In the genomic region with DNA sequence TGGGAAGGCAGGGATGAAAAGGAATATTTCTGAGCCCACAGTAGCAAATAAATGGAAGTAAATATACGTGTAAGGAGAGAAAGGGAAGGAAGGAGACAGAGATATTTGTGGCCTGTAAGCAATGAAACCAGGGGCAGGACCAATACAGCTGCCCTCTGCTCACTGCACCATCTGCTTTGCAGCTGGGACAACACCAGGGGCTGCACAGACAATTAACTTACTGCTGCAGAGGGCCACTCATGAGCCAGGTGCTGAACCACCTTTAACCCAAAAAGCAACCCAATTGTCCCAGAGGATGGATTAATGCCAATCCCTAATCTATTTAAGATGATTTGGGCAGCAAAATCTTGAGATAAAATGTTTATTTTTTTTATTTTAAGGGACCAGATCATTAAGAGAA, we compare ENCODE assay signal across 18 cellular contexts. TPM values are rescaled to one million over a fixed set of nuclear protein-coding genes. Genes with fewer than 3 reads are reported as not detected.
A peak's percentile ranks its signal among the peaks of the same experiment; 100 is the strongest.
DNase-seq lines count a peak whose midpoint lies in the region; ATAC-seq, FAIRE-seq and TF ChIP-seq lines count a peak whose summit lies in the region.
"Had no signal": no experiment of that assay in that cellular context is flagged by ENCODE, and none has a peak within 500 bp of the region (broad histone marks: within the 10 kb centered on the region; RNA-seq: fewer than 3 reads in every experiment).

No MANE protein-coding gene starts in this region.

- TF ChIP-seq CTCF in glutamatergic neuron (IDR thresholded peaks at IDR 0.05; ENCODE audit: partially characterized antibody, unreplicated experiment): no peak

- peaks cover 20% of the 10 kb centered on the region for H3K9me3 Mint-ChIP-seq in glutamatergic neuron (ENCODE audit: unreplicated experiment)
- H3K9me3 Mint-ChIP-seq: T-helper 1 cell treated with Interleukin-12 subunit alpha and Interleukin-12 subunit beta and Interleukin-4 antibody, amounts not matched to agents 30 μg/mL and 1 μg/mL, for 36 hours; WTC11 had no signal

- no peaks in the 10 kb centered on the region for H3K36me3 Mint-ChIP-seq in glutamatergic neuron (ENCODE audit: unreplicated experiment)
- H3K36me3 Mint-ChIP-seq: naive B cell, WTC11 had no signal

- peak overlapping the region; percentile 84 for H3K27ac Mint-ChIP-seq in glutamatergic neuron (ENCODE audit: unreplicated experiment)
- H3K27ac Mint-ChIP-seq: naive B cell; T-helper 1 cell treated with Interleukin-12 subunit alpha and Interleukin-12 subunit beta and Interleukin-4 antibody, amounts not matched to agents 30 μg/mL and 1 μg/mL, for 36 hours; WTC11 had no signal

- DNase-seq in GM12892 (ENCODE audit: insufficient read length) (no peak), NCI-H146 treated with DMSO at 0.1 percent for 48 hours (lab: John Stamatoyannopoulos, UW; ENCODE audit: unreplicated experiment) (peak; percentile 59), NCI-H345 treated with DMSO at 0.1 percent for 48 hours (lab: John Stamatoyannopoulos, UW; ENCODE audit: unreplicated experiment) (peak; percentile 83), glutamatergic neuron (peak; percentile 67), HUDEP-2 (lab: John Stamatoyannopoulos, UW; ENCODE audit: unreplicated experiment in 76 of 76) (no peak)
- DNase-seq: activated CD8-positive, alpha-beta memory T cell treated with anti-CD3 and anti-CD28 coated beads for 24 hours; activated effector memory CD4-positive, alpha-beta T cell treated with Interleukin-2 at 50 U/mL for 16 hours; amniotic stem cell; Calu3; naive B cell; NK-92 treated with Interleukin-12 subunit alpha and Interleukin-12 subunit beta, amount 100 ng/mL, for 24 hours; posterior cingulate gyrus had no signal

- no peak for TF ChIP-seq POLR2A in GM12892 (IDR thresholded peaks at IDR 0.05; ENCODE audit: low read depth, low read length)

- no peak for ATAC-seq in HG03521 (IDR thresholded peaks at IDR 0.05; ENCODE audit: unreplicated experiment)
- ATAC-seq in HG03097 (IDR thresholded peaks at IDR 0.05; ENCODE audit: low FRiP score, unreplicated experiment): no peak
- ATAC-seq: gastroesophageal sphincter, WTC11 had no signal

- H3K4me1 Mint-ChIP-seq in glutamatergic neuron (ENCODE audit: low read depth, unreplicated experiment): peaks cover 58% of the 10 kb centered on the region

- peak overlapping the region; percentile 35 for H3K4me3 Mint-ChIP-seq in glutamatergic neuron (ENCODE audit: unreplicated experiment)
- H3K4me3 Mint-ChIP-seq: naive B cell; T-helper 1 cell treated with Interleukin-12 subunit alpha and Interleukin-12 subunit beta and Interleukin-4 antibody, amounts not matched to agents 30 μg/mL and 1 μg/mL, for 36 hours; WTC11 had no signal

- FAIRE-seq in GM12892 (lab: Jason Lieb, UNC): peak; percentile 54
- FAIRE-seq: endothelial cell of umbilical vein had no signal

- H3K27me3 Mint-ChIP-seq in glutamatergic neuron (ENCODE audit: unreplicated experiment): peaks cover 12% of the 10 kb centered on the region

RNA-seq across cellular contexts. Expression of gene TMX1, which starts 30.6 kb away (rescaled TPM):
- polyA plus RNA-seq in GM12892 (2012; ENCODE audit: missing spikeins): 41.8 TPM
- total RNA-seq in glutamatergic neuron (ENCODE audit: unreplicated experiment): 39.1 TPM

Comparison
In these comparisons a context has a peak if more than half of its experiments do, and no peak if none do; other contexts are left out.
1. DNase-seq: peak in NCI-H146 treated with DMSO at 0.1 percent for 48 hours (single experiment), NCI-H345 treated with DMSO at 0.1 percent for 48 hours (single experiment) and glutamatergic neuron (single experiment); none in GM12892 (single experiment) and HUDEP-2 (0 of 76).